19 cellular contexts compared by ENCODE assay signal in the genomic region with DNA sequence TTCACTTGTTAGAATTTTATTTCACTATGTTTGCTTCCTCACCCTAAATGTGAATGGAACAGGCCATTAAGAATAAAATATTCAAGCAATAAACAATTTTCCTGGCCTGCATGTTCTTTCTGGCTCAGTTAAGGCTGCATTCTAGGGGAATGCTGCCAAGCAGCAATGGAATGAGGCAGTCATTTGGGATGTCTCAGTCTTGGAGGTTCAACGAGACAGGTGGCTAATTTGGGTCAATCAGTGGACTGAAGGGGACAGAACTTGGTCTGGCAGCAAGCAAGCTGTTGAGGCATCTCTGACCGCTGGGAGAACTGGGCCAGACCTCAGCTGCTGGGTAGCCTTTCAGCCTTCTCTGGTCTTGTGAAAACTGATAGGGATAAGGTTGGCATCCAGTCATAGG.
A peak's percentile ranks its signal among the peaks of the same experiment; 100 is the strongest.
DNase-seq lines count a peak whose midpoint lies in the region; ATAC-seq and TF ChIP-seq lines count a peak whose summit lies in the region.
"Had no signal": no experiment of that assay in that cellular context is flagged by ENCODE, and none has a peak within 500 bp of the region (broad histone marks: within the 10 kb centered on the region; RNA-seq: fewer than 3 reads in every experiment).

No MANE protein-coding gene starts in this region.

- H3K36me3 ChIP-seq in right atrium auricular region (no peaks in the 10 kb centered on the region), A673 (ENCODE audit: insufficient read depth, low read length, poor library complexity, severe bottlenecking) (no peaks in the 10 kb centered on the region)
- H3K36me3 ChIP-seq: BLaER1 had no signal

- peak overlapping the region; percentile 55 for H3K27ac Mint-ChIP-seq in neural crest cell (ENCODE audit: unreplicated experiment)
- H3K27ac Mint-ChIP-seq: CD14-positive monocyte had no signal

- TF ChIP-seq CTCF in right atrium auricular region (IDR thresholded peaks at IDR 0.05) = no peak
- TF ChIP-seq CTCF in neural crest cell (conservative IDR thresholded peaks at IDR 0.05) = no peak
- TF ChIP-seq CTCF in A673 (conservative IDR thresholded peaks at IDR 0.05; ENCODE audit: low read depth, low read length) = no peak

- CTCF ChIA-PET in A673 (lab: Charles Lee) = no interaction called here

- POLR2A ChIA-PET in A673 (lab: Charles Lee; ENCODE audit: low non-redundant PET) = no interaction called here

- ATAC-seq in left ventricle myocardium superior = peak; percentile 56
- ATAC-seq: A549, GM12878 had no signal

- no peak for DNase-seq in left ventricle myocardium superior
- no peak for DNase-seq in right atrium auricular region (ENCODE audit: low spot score)
- peak; percentile 53 for DNase-seq in cerebellum (ENCODE audit: low spot score)
- no peak for DNase-seq in neural crest cell (ENCODE audit: low read depth, low spot score)
- DNase-seq in NCI-H1417 (lab: John Stamatoyannopoulos, UW) = no peak
- no peak for DNase-seq in kidney tubule cell (ENCODE audit: low spot score)
- DNase-seq in A673 (ENCODE audit: low spot score) = no peak
- DNase-seq: CD4-positive, alpha-beta memory T cell; DMS153; DMS79; GF-D8; GOT3; H9 had no signal

- H3K27me3 ChIP-seq in right atrium auricular region = no peaks in the 10 kb centered on the region
- H3K27me3 ChIP-seq in A673 (replicated peaks; ENCODE audit: insufficient read depth, low read depth, low read length, poor library complexity) = no peaks in the 10 kb centered on the region
- H3K27me3 ChIP-seq: BLaER1 had no signal

- no peaks in the 10 kb centered on the region for H3K9me3 ChIP-seq in right atrium auricular region
- no peaks in the 10 kb centered on the region for H3K9me3 ChIP-seq in A673 (ENCODE audit: low read depth, low read length, poor library complexity, severe bottlenecking)
- H3K9me3 ChIP-seq: A549, BLaER1 had no signal

- H3K4me1 Mint-ChIP-seq in neural crest cell = peaks cover 4% of the 10 kb centered on the region
- H3K4me1 Mint-ChIP-seq: CD14-positive monocyte; CD4-positive, alpha-beta memory T cell; H9 had no signal

- H3K4me3 ChIP-seq in right atrium auricular region (no peak overlapping the region), A673 (ENCODE audit: low read depth, low read length, poor library complexity, severe bottlenecking) (no peak overlapping the region)
- H3K4me3 ChIP-seq: A549, BLaER1, GM12878 had no signal

- H3K4me3 Mint-ChIP-seq in neural crest cell = no peak overlapping the region
- H3K4me3 Mint-ChIP-seq: CD14-positive monocyte; CD4-positive, alpha-beta memory T cell; H9 had no signal

- H3K27me3 Mint-ChIP-seq in neural crest cell (ENCODE audit: low read depth) = no peaks in the 10 kb centered on the region
- H3K27me3 Mint-ChIP-seq: CD4-positive, alpha-beta memory T cell had no signal

- no TSS peak for BruUV-seq in A673 (replicated peaks; lab: Mats Ljungman, UMichigan)

- no peaks in the 10 kb centered on the region for H3K36me3 Mint-ChIP-seq in neural crest cell (ENCODE audit: low read depth)
- H3K36me3 Mint-ChIP-seq: CD14-positive monocyte; CD4-positive, alpha-beta memory T cell had no signal

- no peak overlapping the region for H3K27ac ChIP-seq in right atrium auricular region
- no peak overlapping the region for H3K27ac ChIP-seq in A673 (ENCODE audit: low read depth, low read length, poor library complexity, severe bottlenecking)
- H3K27ac ChIP-seq: 22Rv1, A549, BLaER1, HL-60 had no signal

- H3K4me1 ChIP-seq in right atrium auricular region (no peaks in the 10 kb centered on the region), A673 (ENCODE audit: insufficient read depth, low read length, poor library complexity, severe bottlenecking) (no peaks in the 10 kb centered on the region)
- H3K4me1 ChIP-seq: A549, BLaER1 had no signal

- intact Hi-C loops in left ventricle myocardium superior (cut with micrococcal nuclease) (no loop called here), A673 (cut with micrococcal nuclease; ENCODE audit: unreplicated experiment) (no loop called here)

- no peaks in the 10 kb centered on the region for H3K9me3 Mint-ChIP-seq in neural crest cell
- H3K9me3 Mint-ChIP-seq: H9 had no signal
